19 cellular contexts compared by ENCODE assay signal in the genomic region with DNA sequence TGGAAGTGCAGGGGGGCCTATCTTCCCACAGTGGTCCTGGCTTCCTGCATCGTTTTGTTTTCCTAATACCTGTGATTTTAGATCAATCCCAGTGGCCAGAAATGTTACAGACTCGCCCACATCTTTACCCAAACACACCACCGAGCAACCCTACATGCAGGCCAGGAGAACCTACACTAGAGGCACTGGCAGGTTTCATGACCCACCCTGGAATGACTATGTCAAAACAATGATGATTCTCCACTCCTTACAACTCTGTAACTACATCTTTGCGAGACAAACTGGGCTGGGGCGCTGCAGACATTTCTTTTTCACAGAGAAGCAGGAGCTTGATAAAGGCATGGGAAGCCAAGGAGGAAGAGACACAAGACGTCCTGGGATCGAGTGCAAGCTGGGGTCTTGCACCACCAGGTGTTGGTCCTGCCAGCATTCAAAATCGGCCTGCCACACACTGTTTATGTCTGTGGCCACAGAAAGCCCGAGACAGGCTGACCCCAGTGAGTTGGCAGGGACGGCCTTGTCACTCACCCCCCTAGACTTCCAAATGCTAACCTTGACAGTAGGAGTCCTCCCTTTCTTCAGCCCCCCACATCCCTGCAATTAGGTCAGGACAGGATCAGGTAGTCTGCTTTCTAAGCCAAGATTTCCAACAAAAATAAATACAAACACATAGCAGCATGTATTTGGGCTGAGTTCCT. TPM values are rescaled to one million over a fixed set of nuclear protein-coding genes. Genes with fewer than 3 reads are reported as not detected.
DNase-seq lines count a peak whose midpoint lies in the region; ATAC-seq and TF ChIP-seq lines count a peak whose summit lies in the region.
"Had no signal": no experiment of that assay in that cellular context is flagged by ENCODE, and none has a peak within 500 bp of the region (broad histone marks: within the 10 kb centered on the region; RNA-seq: fewer than 3 reads in every experiment).

No MANE protein-coding gene starts in this region.

- H3K4me2 ChIP-seq in DOHH2 (ENCODE audit: low read length) (peak overlapping the region; percentile 84), Karpas-422 (ENCODE audit: low read depth, low read length, poor library complexity, severe bottlenecking) (peak overlapping the region; percentile 48)

- ATAC-seq in HG02763 (IDR thresholded peaks at IDR 0.05; ENCODE audit: unreplicated experiment), result no peak
- ATAC-seq: activated CD8-positive, alpha-beta T cell treated with anti-CD3 and anti-CD28 coated beads, Interleukin-2, amount 10 ng/mL, durations not matched to agents 7 days and 5 days had no signal

- H3K36me3 ChIP-seq in DOHH2 (ENCODE audit: control insufficient read depth, low read length), result peaks cover 28% of the 10 kb centered on the region
- H3K36me3 ChIP-seq in Karpas-422 (ENCODE audit: insufficient read depth, low read length), result no peaks in the 10 kb centered on the region
- H3K36me3 ChIP-seq: colonic mucosa, ovary had no signal

- H3K27me3 ChIP-seq in DOHH2 (ENCODE audit: control insufficient read depth, low read length), result no peaks in the 10 kb centered on the region
- H3K27me3 ChIP-seq in Karpas-422 (ENCODE audit: low read length), result no peaks in the 10 kb centered on the region
- H3K27me3 ChIP-seq: colonic mucosa, ovary had no signal

- H3K9me3 Mint-ChIP-seq in osteocyte (ENCODE audit: unreplicated experiment), result no peaks in the 10 kb centered on the region
- H3K9me3 Mint-ChIP-seq in activated T-helper 2 cell treated with anti-CD3 and anti-CD28 coated beads, Interferon-gamma antibody, Interleukin-2, Interleukin-4, amounts not matched to agents 10 μg/mL and 5 μg/mL and 100 μg/mL, durations not matched to agents 14 hours and 24 hours and 36 hours, result no peaks in the 10 kb centered on the region
- H3K9me3 Mint-ChIP-seq: mesothelial cell of epicardium had no signal

- H3K9ac ChIP-seq in Karpas-422 (ENCODE audit: low read length), result peak overlapping the region; percentile 25; the same call in 1 of the 2 replicates

- intact Hi-C loops in activated T-helper 2 cell treated with anti-CD3 and anti-CD28 coated beads, Interferon-gamma antibody, Interleukin-2, Interleukin-4, amounts not matched to agents 10 μg/mL and 5 μg/mL and 100 μg/mL, durations not matched to agents 14 hours and 24 hours and 36 hours (cut with micrococcal nuclease), result no loop called here

- H3K79me2 ChIP-seq in DOHH2 (ENCODE audit: control insufficient read depth, low read length), result peaks cover 90% of the 10 kb centered on the region
- peaks cover 19% of the 10 kb centered on the region for H3K79me2 ChIP-seq in Karpas-422 (ENCODE audit: low read length)

- peaks cover 12% of the 10 kb centered on the region for H3F3A ChIP-seq in DOHH2 (ENCODE audit: control insufficient read depth, insufficient read depth)

- H3K36me3 Mint-ChIP-seq in osteocyte (ENCODE audit: unreplicated experiment), result peaks cover 3% of the 10 kb centered on the region
- H3K36me3 Mint-ChIP-seq in activated T-helper 2 cell treated with anti-CD3 and anti-CD28 coated beads, Interferon-gamma antibody, Interleukin-2, Interleukin-4, amounts not matched to agents 10 μg/mL and 5 μg/mL and 100 μg/mL, durations not matched to agents 14 hours and 24 hours and 36 hours (ENCODE audit: low read depth), result peaks cover 3% of the 10 kb centered on the region

- H3K4me3 Mint-ChIP-seq in osteocyte (ENCODE audit: unreplicated experiment), result no peak overlapping the region
- H3K4me3 Mint-ChIP-seq in activated T-helper 2 cell treated with anti-CD3 and anti-CD28 coated beads, Interferon-gamma antibody, Interleukin-2, Interleukin-4, amounts not matched to agents 10 μg/mL and 5 μg/mL and 100 μg/mL, durations not matched to agents 14 hours and 24 hours and 36 hours (ENCODE audit: low read depth), result no peak overlapping the region
- H3K4me3 Mint-ChIP-seq: activated CD8-positive, alpha-beta T cell treated with anti-CD3 and anti-CD28 coated beads, Interleukin-2, amount 10 ng/mL, durations not matched to agents 7 days and 5 days; mesothelial cell of epicardium had no signal

- H3K4me1 Mint-ChIP-seq in osteocyte (ENCODE audit: unreplicated experiment), result peaks cover 19% of the 10 kb centered on the region
- H3K4me1 Mint-ChIP-seq in activated T-helper 2 cell treated with anti-CD3 and anti-CD28 coated beads, Interferon-gamma antibody, Interleukin-2, Interleukin-4, amounts not matched to agents 10 μg/mL and 5 μg/mL and 100 μg/mL, durations not matched to agents 14 hours and 24 hours and 36 hours (ENCODE audit: low read depth), result peaks cover 1% of the 10 kb centered on the region

- no peaks in the 10 kb centered on the region for H3K27me3 Mint-ChIP-seq in osteocyte (ENCODE audit: unreplicated experiment)
- no peaks in the 10 kb centered on the region for H3K27me3 Mint-ChIP-seq in activated T-helper 2 cell treated with anti-CD3 and anti-CD28 coated beads, Interferon-gamma antibody, Interleukin-2, Interleukin-4, amounts not matched to agents 10 μg/mL and 5 μg/mL and 100 μg/mL, durations not matched to agents 14 hours and 24 hours and 36 hours (ENCODE audit: low read depth)

- H3K27ac ChIP-seq in DOHH2 (ENCODE audit: low read depth, low read length), result peak overlapping the region; percentile 79
- peak overlapping the region; percentile 10; the same call in 1 of the 2 replicates for H3K27ac ChIP-seq in Karpas-422 (ENCODE audit: low read length)
- peak overlapping the region; percentile 32 to 35 for H3K27ac ChIP-seq in coronary artery
- H3K27ac ChIP-seq: colonic mucosa, skin epidermis had no signal

- H4K20me1 ChIP-seq in DOHH2 (ENCODE audit: control insufficient read depth, insufficient read depth, low read depth, low read length) (no peaks in the 10 kb centered on the region), Karpas-422 (ENCODE audit: insufficient read depth, low read depth, low read length) (peaks cover 62% of the 10 kb centered on the region)

- H3K4me1 ChIP-seq in DOHH2 (ENCODE audit: control insufficient read depth, low read length) (peaks cover 86% of the 10 kb centered on the region), Karpas-422 (ENCODE audit: low read length) (peaks cover 54% of the 10 kb centered on the region)
- H3K4me1 ChIP-seq: colonic mucosa had no signal

- H3K9me3 ChIP-seq in DOHH2 (ENCODE audit: control insufficient read depth, insufficient read depth, low read length), result no peaks in the 10 kb centered on the region
- H3K9me3 ChIP-seq in Karpas-422 (ENCODE audit: low read length), result no peaks in the 10 kb centered on the region
- H3K9me3 ChIP-seq: colonic mucosa, ovary had no signal

- DNase-seq in Karpas-422 (no peak), coronary artery (ENCODE audit: low spot score) (no peak), osteocyte (ENCODE audit: extremely low spot score, unreplicated experiment) (no peak), islet precursor cell (no peak), NCI-H1417 (lab: John Stamatoyannopoulos, UW) (no peak)
- no peak for DNase-seq in activated T-helper 2 cell treated with anti-CD3 and anti-CD28 coated beads, Interferon-gamma antibody, Interleukin-2, Interleukin-4, amounts not matched to agents 10 μg/mL and 5 μg/mL and 100 μg/mL, durations not matched to agents 14 hours and 24 hours and 36 hours (ENCODE audit: low spot score)
- DNase-seq: activated CD8-positive, alpha-beta T cell treated with anti-CD3 and anti-CD28 coated beads, Interleukin-2, amount 10 ng/mL, durations not matched to agents 7 days and 5 days; colonic mucosa; DMS79 treated with DMSO at 0.1 percent for 48 hours; NCI-H1092; NCI-H774 had no signal

- H3K4me3 ChIP-seq in DOHH2 (ENCODE audit: low read length) (peak overlapping the region; percentile 69), Karpas-422 (ENCODE audit: low read length) (peak overlapping the region; percentile 20; the same call in 1 of the 2 replicates), coronary artery (no peak overlapping the region)
- H3K4me3 ChIP-seq: colonic mucosa, K562, ovary, skin epidermis had no signal

- peak overlapping the region; percentile 64 for H3K27ac Mint-ChIP-seq in osteocyte (ENCODE audit: unreplicated experiment)
- H3K27ac Mint-ChIP-seq in activated T-helper 2 cell treated with anti-CD3 and anti-CD28 coated beads, Interferon-gamma antibody, Interleukin-2, Interleukin-4, amounts not matched to agents 10 μg/mL and 5 μg/mL and 100 μg/mL, durations not matched to agents 14 hours and 24 hours and 36 hours, result no peak overlapping the region
- H3K27ac Mint-ChIP-seq: activated CD8-positive, alpha-beta T cell treated with anti-CD3 and anti-CD28 coated beads, Interleukin-2, amount 10 ng/mL, durations not matched to agents 7 days and 5 days had no signal

- H3K9me2 ChIP-seq in DOHH2 (replicated peaks; ENCODE audit: control insufficient read depth, low read length) (no peaks in the 10 kb centered on the region), Karpas-422 (replicated peaks; ENCODE audit: insufficient read depth, low read length) (no peaks in the 10 kb centered on the region)

- no peak for TF ChIP-seq CTCF in DOHH2 (IDR thresholded peaks at IDR 0.05; ENCODE audit: low read depth, low read length, poor library complexity, severe bottlenecking)
- TF ChIP-seq CTCF in coronary artery (IDR thresholded peaks at IDR 0.05), result no peak
- no peak for TF ChIP-seq CTCF in osteocyte (IDR thresholded peaks at IDR 0.05)

- H2AFZ ChIP-seq in Karpas-422 (ENCODE audit: low read length), result no peak overlapping the region

RNA-seq across cellular contexts. Expression of a gene that starts 32.4 kb away (rescaled TPM):
- total RNA-seq in Karpas-422 (2014; rRNA removed; shearing (Covaris generic); ENCODE audit: low replicate concordance), result 10.5 and 19.9 TPM in 2 replicates
- total RNA-seq in osteocyte, result 30.7 and 32.4 TPM in 2 replicates
- total RNA-seq in activated T-helper 2 cell treated with anti-CD3 and anti-CD28 coated beads, Interferon-gamma antibody, Interleukin-2, Interleukin-4, amounts not matched to agents 10 μg/mL and 5 μg/mL and 100 μg/mL, durations not matched to agents 14 hours and 24 hours and 36 hours, result 46.0 and 46.5 TPM in 2 replicates

RNA-seq across cellular contexts. Expression of a gene that starts 36.1 kb away (rescaled TPM):
- total RNA-seq in Karpas-422 (2014; rRNA removed; shearing (Covaris generic); ENCODE audit: low replicate concordance), result 0.67 and 3.9 TPM in 2 replicates
- 15.2 TPM in 2 replicates for total RNA-seq in osteocyte
- 16.0 and 16.4 TPM in 2 replicates for total RNA-seq in activated T-helper 2 cell treated with anti-CD3 and anti-CD28 coated beads, Interferon-gamma antibody, Interleukin-2, Interleukin-4, amounts not matched to agents 10 μg/mL and 5 μg/mL and 100 μg/mL, durations not matched to agents 14 hours and 24 hours and 36 hours

RNA-seq across cellular contexts. Expression of a gene that starts 46.9 kb away (rescaled TPM):
- total RNA-seq in Karpas-422 (2014; rRNA removed; shearing (Covaris generic); ENCODE audit: low replicate concordance), result not detected in 2 replicates
- not detected in 2 replicates for total RNA-seq in osteocyte
- total RNA-seq in activated T-helper 2 cell treated with anti-CD3 and anti-CD28 coated beads, Interferon-gamma antibody, Interleukin-2, Interleukin-4, amounts not matched to agents 10 μg/mL and 5 μg/mL and 100 μg/mL, durations not matched to agents 14 hours and 24 hours and 36 hours, result 0.18 TPM in 1 of 2 replicates, not detected in the other
- total RNA-seq: activated CD8-positive, alpha-beta T cell treated with anti-CD3 and anti-CD28 coated beads, Interleukin-2, amount 10 ng/mL, durations not matched to agents 7 days and 5 days; colonic mucosa; epithelial cell of proximal tubule; K562; ovary; ureter had no signal

Comparison
In these comparisons a context has a peak if more than half of its experiments do, and no peak if none do; other contexts are left out.
1. H3K27ac ChIP-seq: peak in every context shown above with its lines; median percentile 79 in DOHH2; 34 in coronary artery; 10 in Karpas-422.